ENCODE assay signal across 8 cellular contexts in genomic region chr10:87342249-87342703, GRCh38. TPM values are rescaled to one million over a fixed set of nuclear protein-coding genes. Genes with fewer than 3 reads are reported as not detected.
DNase-seq lines count a peak whose midpoint lies in the region; ATAC-seq and TF ChIP-seq lines count a peak whose summit lies in the region.
"Not testable (repeated sequence)": the region's sequence is repeated elsewhere in the genome, so short reads cannot be mapped to it uniquely, and the experiment has no call there.

No MANE protein-coding gene starts in this region.

- not testable (repeated sequence) for H3K9me3 Mint-ChIP-seq in central memory CD8-positive, alpha-beta T cell

- H3K36me3 Mint-ChIP-seq in central memory CD8-positive, alpha-beta T cell (ENCODE audit: insufficient read depth) = not testable (repeated sequence)

- H3K4me3 ChIP-seq in spleen = peak overlapping the region; percentile 25 to 75 (median 54)

- H3K27me3 ChIP-seq in spleen (replicated peaks in 1 of 7) = not testable (repeated sequence)

- TF ChIP-seq CTCF in AG09319 (IDR thresholded peaks at IDR 0.05; ENCODE audit: low read depth, low read length) = not testable (repeated sequence)
- TF ChIP-seq CTCF in spleen (IDR thresholded peaks at IDR 0.05 in 8 of 11, conservative IDR thresholded peaks at IDR 0.05 in 3 of 11) = peak in 2 of 11 experiments; percentile 10 to 11

- H3K4me3 Mint-ChIP-seq in central memory CD8-positive, alpha-beta T cell = peak overlapping the region; percentile 78

- not testable (repeated sequence) for H3K36me3 ChIP-seq in spleen

- H3K4me1 Mint-ChIP-seq in central memory CD8-positive, alpha-beta T cell = peaks cover 11% of the 10 kb centered on the region

- intact Hi-C loops in spleen (cut with DNase I; ENCODE audit: low total_unique reads) = not testable (repeated sequence)

- not testable (repeated sequence) for TF ChIP-seq POLR2A in spleen (IDR thresholded peaks at IDR 0.05)

- H3K4me1 ChIP-seq in spleen = peaks cover 0 to 32% (median 14%) of the 10 kb centered on the region in 6 donors

- peak overlapping the region; percentile 61 for H3K27ac Mint-ChIP-seq in central memory CD8-positive, alpha-beta T cell (ENCODE audit: low read depth)

- not testable (repeated sequence) for H3K9me3 ChIP-seq in spleen

- H3K27ac ChIP-seq in spleen = peak overlapping the region; percentile 72 to 92 (median 89)

- DNase-seq in AG09319 (ENCODE audit: extremely low read depth, low read depth) = peak; percentile 75
- DNase-seq in NCI-H226 = peak; percentile 90
- peak; percentile 44 to 49 for DNase-seq in central memory CD8-positive, alpha-beta T cell (ENCODE audit: low spot score in 2 of 2)
- peak; percentile 95 for DNase-seq in islet precursor cell
- DNase-seq in spleen = peak; percentile 96

- peak; percentile 88 for ATAC-seq in GM19035 (IDR thresholded peaks at IDR 0.05; ENCODE audit: unreplicated experiment)
- ATAC-seq in HG03280 (IDR thresholded peaks at IDR 0.05; ENCODE audit: unreplicated experiment) = peak; percentile 87
- peak; percentile 88 to 91 for ATAC-seq in activated CD4-positive, CD25-positive, alpha-beta regulatory T cell treated with anti-CD3 and anti-CD28 coated beads, Interleukin-2, amount 50 U/mL, for 24 hours
- ATAC-seq in central memory CD8-positive, alpha-beta T cell (replicated peaks; ENCODE audit: extremely low read depth, poor library complexity, severe bottlenecking) = peak; percentile 92

- not testable (repeated sequence) for H3K27me3 Mint-ChIP-seq in central memory CD8-positive, alpha-beta T cell

- 0 to 1% (median 1%) methylated on average over 7 to 41 of the region's 43 CpGs for WGBS in spleen, 5 donors

RNA-seq across cellular contexts. Expression of gene NUTM2D, which starts 15.3 kb away (rescaled TPM):
- total RNA-seq in spleen = 1 to 10 TPM; 2.4 to 5.8 (median 4.1) TPM
- polyA plus RNA-seq in spleen = 1 to 10 TPM; 1.2 to 8.1 (median 2.0) TPM

Comparison
In these comparisons a context has a peak if more than half of its experiments do, and no peak if none do; other contexts are left out.
1. Peak in every context shown above with its lines: DNase-seq, ATAC-seq, H3K4me3 ChIP-seq and H3K27ac ChIP-seq.